ENCODE assay signal across 29 cellular contexts in genomic region chr5:10894445-10895054, GRCh38.
"Had no signal": no experiment of that assay in that cellular context is flagged by ENCODE, and none has a peak within 500 bp of the region (broad histone marks: within the 10 kb centered on the region; RNA-seq: fewer than 3 reads in every experiment).

No MANE protein-coding gene starts in this region.

- H3K4me3 Mint-ChIP-seq: activated CD4-positive, alpha-beta memory T cell treated with anti-CD3 and anti-CD28 coated beads for 36 hours; activated CD4-positive, alpha-beta T cell treated with anti-CD3 and anti-CD28 coated beads, Interleukin-2, amount 10 ng/mL, durations not matched to agents 24 days and 14 days; activated naive CD4-positive, alpha-beta T cell treated with anti-CD3 and anti-CD28 coated beads, Interleukin-2, amount 50 U/mL, for 24 hours; activated naive CD8-positive, alpha-beta T cell treated with anti-CD3 and anti-CD28 coated beads, Interleukin-2, amount 50 U/mL, for 24 hours; natural killer cell treated with Interleukin-12 subunit alpha and Interleukin-12 subunit beta and Interleukin-15 and Interleukin-18, amount 100 ng/mL, for 72 hours; stimulated activated memory B cell treated with anti-CD40 and anti-IgM and Interleukin-4, amounts not matched to agents 10 μg/mL and 1 μg/mL and 100 μg/mL, for 72 hours; T-helper 17 cell had no signal

- H3K4me1 Mint-ChIP-seq: activated CD4-positive, alpha-beta T cell treated with anti-CD3 and anti-CD28 coated beads, Interleukin-2, amount 10 ng/mL, durations not matched to agents 24 days and 14 days; activated naive CD4-positive, alpha-beta T cell treated with anti-CD3 and anti-CD28 coated beads, Interleukin-2, amount 50 U/mL, for 24 hours; activated naive CD8-positive, alpha-beta T cell treated with anti-CD3 and anti-CD28 coated beads, Interleukin-2, amount 50 U/mL, for 24 hours; stimulated activated memory B cell treated with anti-CD40 and anti-IgM and Interleukin-4, amounts not matched to agents 10 μg/mL and 1 μg/mL and 100 μg/mL, for 72 hours had no signal

- H3K36me3 Mint-ChIP-seq: activated CD4-positive, alpha-beta memory T cell treated with anti-CD3 and anti-CD28 coated beads for 36 hours; activated naive CD4-positive, alpha-beta T cell treated with anti-CD3 and anti-CD28 coated beads, Interleukin-2, amount 50 U/mL, for 24 hours; natural killer cell treated with Interleukin-12 subunit alpha and Interleukin-12 subunit beta and Interleukin-15 and Interleukin-18, amount 100 ng/mL, for 72 hours; stimulated activated memory B cell treated with anti-CD40 and anti-IgM and Interleukin-4, amounts not matched to agents 10 μg/mL and 1 μg/mL and 100 μg/mL, for 72 hours had no signal

- H3K27ac Mint-ChIP-seq: activated CD4-positive, alpha-beta memory T cell treated with anti-CD3 and anti-CD28 coated beads for 36 hours; activated CD4-positive, alpha-beta T cell treated with anti-CD3 and anti-CD28 coated beads, Interleukin-2, amount 10 ng/mL, durations not matched to agents 24 days and 14 days; activated naive CD4-positive, alpha-beta T cell treated with anti-CD3 and anti-CD28 coated beads, Interleukin-2, amount 50 U/mL, for 24 hours; activated naive CD8-positive, alpha-beta T cell treated with anti-CD3 and anti-CD28 coated beads, Interleukin-2, amount 50 U/mL, for 24 hours; natural killer cell treated with Interleukin-12 subunit alpha and Interleukin-12 subunit beta and Interleukin-15 and Interleukin-18, amount 100 ng/mL, for 72 hours; stimulated activated memory B cell treated with anti-CD40 and anti-IgM and Interleukin-4, amounts not matched to agents 10 μg/mL and 1 μg/mL and 100 μg/mL, for 72 hours; T-helper 17 cell had no signal

- H3K36me3 ChIP-seq: gastroesophageal sphincter, neutrophil, sigmoid colon, stomach, thyroid gland, upper lobe of left lung, vagina, WERI-Rb-1 had no signal

- H3K4me3 ChIP-seq: gastroesophageal sphincter, hepatocyte, lung, mucosa of descending colon, sigmoid colon, stomach, thyroid gland, upper lobe of left lung, vagina had no signal

- H3K27me3 Mint-ChIP-seq: activated CD4-positive, alpha-beta memory T cell treated with anti-CD3 and anti-CD28 coated beads for 36 hours; activated CD4-positive, alpha-beta T cell treated with anti-CD3 and anti-CD28 coated beads, Interleukin-2, amount 10 ng/mL, durations not matched to agents 24 days and 14 days; activated naive CD4-positive, alpha-beta T cell treated with anti-CD3 and anti-CD28 coated beads, Interleukin-2, amount 50 U/mL, for 24 hours had no signal

- ATAC-seq: activated naive CD8-positive, alpha-beta T cell treated with anti-CD3 and anti-CD28 coated beads, Interleukin-2, amount 50 U/mL, for 24 hours; gastroesophageal sphincter; left colon; mucosa of descending colon; natural killer cell treated with Interleukin-12 subunit alpha and Interleukin-12 subunit beta and Interleukin-15 and Interleukin-18, amount 100 ng/mL, for 72 hours; stimulated activated memory B cell treated with anti-CD40 and anti-IgM and Interleukin-4, amounts not matched to agents 10 μg/mL and 1 μg/mL and 100 μg/mL, for 72 hours; T-helper 17 cell had no signal

- DNase-seq: activated CD4-positive, alpha-beta memory T cell treated with anti-CD3 and anti-CD28 coated beads for 36 hours; activated CD4-positive, alpha-beta T cell treated with anti-CD3 and anti-CD28 coated beads, Interleukin-2, amount 10 ng/mL, durations not matched to agents 24 days and 14 days; activated CD4-positive, CD25-positive, alpha-beta regulatory T cell treated with anti-CD3 and anti-CD28 coated beads, Interleukin-2, amount 50 U/mL, for 72 hours; activated CD8-positive, alpha-beta memory T cell treated with anti-CD3 and anti-CD28 coated beads, Interleukin-2, amount 50 U/mL, for 4 hours; activated gamma-delta T cell treated with Interleukin-2 at 50 U/mL for 16 hours; activated naive CD8-positive, alpha-beta T cell treated with anti-CD3 and anti-CD28 coated beads, Interleukin-2, amount 50 U/mL, for 24 hours; activated T-cell treated with anti-CD3 and anti-CD28 coated beads, Interleukin-2, amount 50 U/mL, for 1 hour; dermis blood vessel endothelial cell; effector memory CD4-positive, alpha-beta T cell; left colon; mucosa of descending colon; sigmoid colon; small intestine; stimulated activated CD4-positive, alpha-beta T cell treated with anti-CD3 and anti-CD28 coated beads, Interleukin-4, amount 100 ng/mL, for 4 hours; stimulated activated CD8-positive, alpha-beta memory T cell treated with anti-CD3 and anti-CD28 coated beads, Interleukin-4, amount 100 ng/mL, for 48 hours; stomach; T-helper 17 cell; T1000; thyroid gland; upper lobe of left lung; WERI-Rb-1 had no signal

- H3K9me3 Mint-ChIP-seq: activated CD4-positive, alpha-beta T cell treated with anti-CD3 and anti-CD28 coated beads, Interleukin-2, amount 10 ng/mL, durations not matched to agents 24 days and 14 days; activated naive CD8-positive, alpha-beta T cell treated with anti-CD3 and anti-CD28 coated beads, Interleukin-2, amount 50 U/mL, for 24 hours; natural killer cell treated with Interleukin-12 subunit alpha and Interleukin-12 subunit beta and Interleukin-15 and Interleukin-18, amount 100 ng/mL, for 72 hours had no signal

- H3K27ac ChIP-seq: gastroesophageal sphincter, hepatocyte, neutrophil, sigmoid colon, stomach, thyroid gland, upper lobe of left lung, vagina, WERI-Rb-1 had no signal

- H3K4me1 ChIP-seq: gastroesophageal sphincter, sigmoid colon, stomach, thyroid gland, upper lobe of left lung, vagina had no signal

- H2AFZ ChIP-seq: hepatocyte had no signal

- H3K9me3 ChIP-seq: mucosa of descending colon, neutrophil, thyroid gland, vagina had no signal

- H3K27me3 ChIP-seq: hepatocyte, neutrophil, sigmoid colon, thyroid gland, upper lobe of left lung, vagina had no signal

- H3K4me2 ChIP-seq: hepatocyte had no signal
